37 cellular contexts compared by ENCODE assay signal in the genomic region with DNA sequence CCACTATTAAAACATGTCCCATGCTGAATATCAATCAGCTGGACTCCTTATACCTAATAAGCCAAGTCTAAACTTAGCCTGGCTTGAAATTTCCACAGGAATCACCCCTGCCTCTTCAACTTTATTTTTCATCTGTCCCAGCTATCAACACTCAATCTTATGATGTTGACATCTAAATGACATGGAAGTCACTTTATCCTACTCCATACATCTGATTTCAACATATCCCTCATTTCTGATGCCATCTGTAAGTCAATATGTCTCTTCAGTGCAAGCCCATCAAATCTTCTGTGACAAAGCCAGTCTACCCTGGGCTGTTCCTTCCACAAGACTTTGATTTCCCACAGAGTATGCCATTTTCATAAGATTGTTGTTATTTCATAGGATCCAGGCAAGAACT.
"Had no signal": no experiment of that assay in that cellular context is flagged by ENCODE, and none has a peak within 500 bp of the region (broad histone marks: within the 10 kb centered on the region; RNA-seq: fewer than 3 reads in every experiment).

No MANE protein-coding gene starts in this region.

- DNase-seq: activated B cell treated with CpG ODN at 0.5 μM for 24 hours; activated CD4-positive, alpha-beta memory T cell treated with anti-CD3 and anti-CD28 coated beads for 36 hours; activated CD4-positive, alpha-beta T cell treated with anti-CD3 and anti-CD28 coated beads for 4 hours; activated CD4-positive, alpha-beta T cell treated with anti-CD3 and anti-CD28 coated beads, Interleukin-2, amount 10 ng/mL, durations not matched to agents 24 days and 14 days; activated CD4-positive, alpha-beta T cell treated with anti-CD3 and anti-CD28 coated beads, Interleukin-2, amount 50 U/mL, for 1 hour; activated CD4-positive, alpha-beta T cell treated with anti-CD3 and anti-CD28 coated beads, Interleukin-2, amount 50 U/mL, for 4 hours; activated CD4-positive, CD25-positive, alpha-beta regulatory T cell treated with anti-CD3 and anti-CD28 coated beads, Interleukin-2, amount 50 U/mL, for 72 hours; activated CD8-positive, alpha-beta memory T cell treated with anti-CD3 and anti-CD28 coated beads, Interleukin-2, amount 50 U/mL, for 4 hours; activated CD8-positive, alpha-beta T cell treated with anti-CD3 and anti-CD28 coated beads for 36 hours; activated effector memory CD4-positive, alpha-beta T cell treated with anti-CD3 and anti-CD28 coated beads, Interleukin-2, amount 50 U/mL, for 16 hours; activated gamma-delta T cell treated with Interleukin-2 at 50 U/mL for 16 hours; activated naive CD4-positive, alpha-beta T cell; activated naive CD4-positive, alpha-beta T cell treated with anti-CD3 and anti-CD28 coated beads for 36 hours; activated naive CD4-positive, alpha-beta T cell treated with anti-CD3 and anti-CD28 coated beads, Interleukin-2, amount 50 U/mL, for 16 hours; activated naive CD8-positive, alpha-beta T cell treated with anti-CD3 and anti-CD28 coated beads for 36 hours; activated T-cell treated with anti-CD3 and anti-CD28 coated beads for 4 hours; activated T-cell treated with anti-CD3 and anti-CD28 coated beads, Interleukin-2, amount 50 U/mL, for 1 hour; activated T-cell treated with anti-CD3 and anti-CD28 coated beads, Interleukin-2, amount 50 U/mL, for 4 hours; activated T-cell treated with anti-CD3 and anti-CD28 coated beads, Interleukin-2, amount 50 U/mL, for 72 hours; adrenal gland; amniotic stem cell; aorta; body of pancreas; brain microvascular endothelial cell; central memory CD4-positive, alpha-beta T cell; T-helper 1 cell; T-helper 2 cell; T-helper 9 cell had no signal

- H3K27ac ChIP-seq: adrenal gland, body of pancreas, brain microvascular endothelial cell, breast epithelium, VCaP had no signal

- FAIRE-seq: astrocyte, TTC549 had no signal

- H3K9me3 Mint-ChIP-seq: activated B cell treated with CpG ODN at 0.5 μM for 24 hours; activated CD4-positive, alpha-beta memory T cell treated with anti-CD3 and anti-CD28 coated beads for 36 hours; activated CD4-positive, alpha-beta T cell treated with anti-CD3 and anti-CD28 coated beads, Interleukin-2, amount 10 ng/mL, durations not matched to agents 24 days and 14 days; activated CD8-positive, alpha-beta T cell treated with anti-CD3 and anti-CD28 coated beads for 36 hours; activated naive CD4-positive, alpha-beta T cell treated with anti-CD3 and anti-CD28 coated beads for 36 hours; activated naive CD8-positive, alpha-beta T cell treated with anti-CD3 and anti-CD28 coated beads for 36 hours; activated T-cell treated with anti-CD3 and anti-CD28 coated beads, Interleukin-2, amount 50 U/mL, for 4 hours; activated T-cell treated with anti-CD3 and anti-CD28 coated beads, Interleukin-2, amount 50 U/mL, for 72 hours; activated T-helper 1 cell treated with anti-CD3 and anti-CD28 coated beads, Interleukin-12 subunit alpha, Interleukin-12 subunit beta, Interleukin-2, Interleukin-4 antibody, amounts not matched to agents 30 ng/mL and 10 ng/mL and 1 ng/mL, durations not matched to agents 14 hours and 24 hours and 36 hours; activated T-helper 17 cell treated with anti-CD3 and anti-CD28 coated beads, Interleukin-2, amount 50 U/mL, for 72 hours; T-helper 1 cell treated with Interleukin-12 subunit alpha and Interleukin-12 subunit beta and Interleukin-4 antibody, amounts not matched to agents 30 μg/mL and 1 μg/mL, for 36 hours; T-helper 2 cell treated with Interferon-gamma antibody and Interleukin-4, amounts not matched to agents 5 μg/mL and 100 μg/mL, for 36 hours had no signal

- H3K4me3 Mint-ChIP-seq: activated B cell treated with CpG ODN at 0.5 μM for 24 hours; activated CD4-positive, alpha-beta memory T cell treated with anti-CD3 and anti-CD28 coated beads for 36 hours; activated CD4-positive, alpha-beta T cell treated with anti-CD3 and anti-CD28 coated beads, Interleukin-2, amount 10 ng/mL, durations not matched to agents 24 days and 14 days; activated CD8-positive, alpha-beta T cell treated with anti-CD3 and anti-CD28 coated beads for 36 hours; activated naive CD4-positive, alpha-beta T cell treated with anti-CD3 and anti-CD28 coated beads for 36 hours; activated naive CD8-positive, alpha-beta T cell treated with anti-CD3 and anti-CD28 coated beads for 36 hours; activated T-cell treated with anti-CD3 and anti-CD28 coated beads, Interleukin-2, amount 50 U/mL, for 4 hours; activated T-cell treated with anti-CD3 and anti-CD28 coated beads, Interleukin-2, amount 50 U/mL, for 72 hours; activated T-helper 1 cell treated with anti-CD3 and anti-CD28 coated beads, Interleukin-12 subunit alpha, Interleukin-12 subunit beta, Interleukin-2, Interleukin-4 antibody, amounts not matched to agents 30 ng/mL and 10 ng/mL and 1 ng/mL, durations not matched to agents 14 hours and 24 hours and 36 hours; activated T-helper 17 cell treated with anti-CD3 and anti-CD28 coated beads, Interleukin-2, amount 50 U/mL, for 72 hours; T-helper 1 cell treated with Interleukin-12 subunit alpha and Interleukin-12 subunit beta and Interleukin-4 antibody, amounts not matched to agents 30 μg/mL and 1 μg/mL, for 36 hours; T-helper 2 cell treated with Interferon-gamma antibody and Interleukin-4, amounts not matched to agents 5 μg/mL and 100 μg/mL, for 36 hours had no signal

- H3K27ac Mint-ChIP-seq: activated B cell treated with CpG ODN at 0.5 μM for 24 hours; activated CD4-positive, alpha-beta memory T cell treated with anti-CD3 and anti-CD28 coated beads for 36 hours; activated CD4-positive, alpha-beta T cell treated with anti-CD3 and anti-CD28 coated beads, Interleukin-2, amount 10 ng/mL, durations not matched to agents 24 days and 14 days; activated CD8-positive, alpha-beta T cell treated with anti-CD3 and anti-CD28 coated beads for 36 hours; activated naive CD4-positive, alpha-beta T cell treated with anti-CD3 and anti-CD28 coated beads for 36 hours; activated naive CD4-positive, alpha-beta T cell treated with anti-CD3 and anti-CD28 coated beads, Interleukin-2, amount 50 U/mL, for 72 hours; activated naive CD8-positive, alpha-beta T cell treated with anti-CD3 and anti-CD28 coated beads for 36 hours; activated T-cell treated with anti-CD3 and anti-CD28 coated beads, Interleukin-2, amount 50 U/mL, for 72 hours; activated T-helper 1 cell treated with anti-CD3 and anti-CD28 coated beads, Interleukin-12 subunit alpha, Interleukin-12 subunit beta, Interleukin-2, Interleukin-4 antibody, amounts not matched to agents 30 ng/mL and 10 ng/mL and 1 ng/mL, durations not matched to agents 14 hours and 24 hours and 36 hours; activated T-helper 17 cell treated with anti-CD3 and anti-CD28 coated beads, Interleukin-2, amount 50 U/mL, for 72 hours; T-helper 1 cell treated with Interleukin-12 subunit alpha and Interleukin-12 subunit beta and Interleukin-4 antibody, amounts not matched to agents 30 μg/mL and 1 μg/mL, for 36 hours; T-helper 2 cell treated with Interferon-gamma antibody and Interleukin-4, amounts not matched to agents 5 μg/mL and 100 μg/mL, for 36 hours had no signal

- H3K4me3 ChIP-seq: adrenal gland, body of pancreas, breast epithelium had no signal

- ATAC-seq: activated CD8-positive, alpha-beta T cell treated with anti-CD3 and anti-CD28 coated beads for 36 hours; activated naive CD4-positive, alpha-beta T cell treated with anti-CD3 and anti-CD28 coated beads, Interleukin-2, amount 50 U/mL, for 72 hours; activated T-cell treated with anti-CD3 and anti-CD28 coated beads, Interleukin-2, amount 50 U/mL, for 4 hours; activated T-cell treated with anti-CD3 and anti-CD28 coated beads, Interleukin-2, amount 50 U/mL, for 72 hours; activated T-helper 17 cell treated with anti-CD3 and anti-CD28 coated beads, Interleukin-2, amount 50 U/mL, for 72 hours; body of pancreas had no signal

- H3K36me3 ChIP-seq: adrenal gland, brain microvascular endothelial cell, breast epithelium had no signal

- H3K27me3 Mint-ChIP-seq: activated B cell treated with CpG ODN at 0.5 μM for 24 hours; activated CD4-positive, alpha-beta memory T cell treated with anti-CD3 and anti-CD28 coated beads for 36 hours; activated CD4-positive, alpha-beta T cell treated with anti-CD3 and anti-CD28 coated beads, Interleukin-2, amount 10 ng/mL, durations not matched to agents 24 days and 14 days; activated CD8-positive, alpha-beta T cell treated with anti-CD3 and anti-CD28 coated beads for 36 hours; activated naive CD8-positive, alpha-beta T cell treated with anti-CD3 and anti-CD28 coated beads for 36 hours; activated T-helper 17 cell treated with anti-CD3 and anti-CD28 coated beads, Interleukin-2, amount 50 U/mL, for 72 hours had no signal

- H3K4me1 Mint-ChIP-seq: activated B cell treated with CpG ODN at 0.5 μM for 24 hours; activated CD4-positive, alpha-beta T cell treated with anti-CD3 and anti-CD28 coated beads, Interleukin-2, amount 10 ng/mL, durations not matched to agents 24 days and 14 days; activated naive CD8-positive, alpha-beta T cell treated with anti-CD3 and anti-CD28 coated beads for 36 hours; activated T-helper 17 cell treated with anti-CD3 and anti-CD28 coated beads, Interleukin-2, amount 50 U/mL, for 72 hours had no signal

- H3K9me3 ChIP-seq: adrenal gland, body of pancreas, breast epithelium had no signal

- H3K4me1 ChIP-seq: adrenal gland, body of pancreas, breast epithelium had no signal

- H3K27me3 ChIP-seq: adrenal gland, body of pancreas, brain microvascular endothelial cell, breast epithelium had no signal

- H3K36me3 Mint-ChIP-seq: activated CD4-positive, alpha-beta memory T cell treated with anti-CD3 and anti-CD28 coated beads for 36 hours; activated naive CD4-positive, alpha-beta T cell treated with anti-CD3 and anti-CD28 coated beads, Interleukin-2, amount 50 U/mL, for 72 hours; activated naive CD8-positive, alpha-beta T cell treated with anti-CD3 and anti-CD28 coated beads for 36 hours had no signal
